1 cellular context compared by ENCODE assay signal in genomic region chr12:43723134-43723533, GRCh38.
TF ChIP-seq lines count a peak whose summit lies in the region.

No MANE protein-coding gene starts in this region.

TF ChIP-seq in GM23338, 12 proteins besides CTCF, POLR2A, EP300 and RAD21 (continued from another document):
- TF ChIP-seq, protein P1, sequence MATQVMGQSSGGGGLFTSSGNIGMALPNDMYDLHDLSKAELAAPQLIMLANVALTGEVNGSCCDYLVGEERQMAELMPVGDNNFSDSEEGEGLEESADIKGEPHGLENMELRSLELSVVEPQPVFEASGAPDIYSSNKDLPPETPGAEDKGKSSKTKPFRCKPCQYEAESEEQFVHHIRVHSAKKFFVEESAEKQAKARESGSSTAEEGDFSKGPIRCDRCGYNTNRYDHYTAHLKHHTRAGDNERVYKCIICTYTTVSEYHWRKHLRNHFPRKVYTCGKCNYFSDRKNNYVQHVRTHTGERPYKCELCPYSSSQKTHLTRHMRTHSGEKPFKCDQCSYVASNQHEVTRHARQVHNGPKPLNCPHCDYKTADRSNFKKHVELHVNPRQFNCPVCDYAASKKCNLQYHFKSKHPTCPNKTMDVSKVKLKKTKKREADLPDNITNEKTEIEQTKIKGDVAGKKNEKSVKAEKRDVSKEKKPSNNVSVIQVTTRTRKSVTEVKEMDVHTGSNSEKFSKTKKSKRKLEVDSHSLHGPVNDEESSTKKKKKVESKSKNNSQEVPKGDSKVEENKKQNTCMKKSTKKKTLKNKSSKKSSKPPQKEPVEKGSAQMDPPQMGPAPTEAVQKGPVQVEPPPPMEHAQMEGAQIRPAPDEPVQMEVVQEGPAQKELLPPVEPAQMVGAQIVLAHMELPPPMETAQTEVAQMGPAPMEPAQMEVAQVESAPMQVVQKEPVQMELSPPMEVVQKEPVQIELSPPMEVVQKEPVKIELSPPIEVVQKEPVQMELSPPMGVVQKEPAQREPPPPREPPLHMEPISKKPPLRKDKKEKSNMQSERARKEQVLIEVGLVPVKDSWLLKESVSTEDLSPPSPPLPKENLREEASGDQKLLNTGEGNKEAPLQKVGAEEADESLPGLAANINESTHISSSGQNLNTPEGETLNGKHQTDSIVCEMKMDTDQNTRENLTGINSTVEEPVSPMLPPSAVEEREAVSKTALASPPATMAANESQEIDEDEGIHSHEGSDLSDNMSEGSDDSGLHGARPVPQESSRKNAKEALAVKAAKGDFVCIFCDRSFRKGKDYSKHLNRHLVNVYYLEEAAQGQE (IDR thresholded peaks at IDR 0.05; ENCODE audit: unreplicated experiment) = no peak
- no peak for TF ChIP-seq EZH2phosphoT487 (IDR thresholded peaks at IDR 0.05; ENCODE audit: unreplicated experiment)
- no peak for TF ChIP-seq NANOG (IDR thresholded peaks at IDR 0.05; ENCODE audit: borderline replicate concordance)
- TF ChIP-seq, protein P2, sequence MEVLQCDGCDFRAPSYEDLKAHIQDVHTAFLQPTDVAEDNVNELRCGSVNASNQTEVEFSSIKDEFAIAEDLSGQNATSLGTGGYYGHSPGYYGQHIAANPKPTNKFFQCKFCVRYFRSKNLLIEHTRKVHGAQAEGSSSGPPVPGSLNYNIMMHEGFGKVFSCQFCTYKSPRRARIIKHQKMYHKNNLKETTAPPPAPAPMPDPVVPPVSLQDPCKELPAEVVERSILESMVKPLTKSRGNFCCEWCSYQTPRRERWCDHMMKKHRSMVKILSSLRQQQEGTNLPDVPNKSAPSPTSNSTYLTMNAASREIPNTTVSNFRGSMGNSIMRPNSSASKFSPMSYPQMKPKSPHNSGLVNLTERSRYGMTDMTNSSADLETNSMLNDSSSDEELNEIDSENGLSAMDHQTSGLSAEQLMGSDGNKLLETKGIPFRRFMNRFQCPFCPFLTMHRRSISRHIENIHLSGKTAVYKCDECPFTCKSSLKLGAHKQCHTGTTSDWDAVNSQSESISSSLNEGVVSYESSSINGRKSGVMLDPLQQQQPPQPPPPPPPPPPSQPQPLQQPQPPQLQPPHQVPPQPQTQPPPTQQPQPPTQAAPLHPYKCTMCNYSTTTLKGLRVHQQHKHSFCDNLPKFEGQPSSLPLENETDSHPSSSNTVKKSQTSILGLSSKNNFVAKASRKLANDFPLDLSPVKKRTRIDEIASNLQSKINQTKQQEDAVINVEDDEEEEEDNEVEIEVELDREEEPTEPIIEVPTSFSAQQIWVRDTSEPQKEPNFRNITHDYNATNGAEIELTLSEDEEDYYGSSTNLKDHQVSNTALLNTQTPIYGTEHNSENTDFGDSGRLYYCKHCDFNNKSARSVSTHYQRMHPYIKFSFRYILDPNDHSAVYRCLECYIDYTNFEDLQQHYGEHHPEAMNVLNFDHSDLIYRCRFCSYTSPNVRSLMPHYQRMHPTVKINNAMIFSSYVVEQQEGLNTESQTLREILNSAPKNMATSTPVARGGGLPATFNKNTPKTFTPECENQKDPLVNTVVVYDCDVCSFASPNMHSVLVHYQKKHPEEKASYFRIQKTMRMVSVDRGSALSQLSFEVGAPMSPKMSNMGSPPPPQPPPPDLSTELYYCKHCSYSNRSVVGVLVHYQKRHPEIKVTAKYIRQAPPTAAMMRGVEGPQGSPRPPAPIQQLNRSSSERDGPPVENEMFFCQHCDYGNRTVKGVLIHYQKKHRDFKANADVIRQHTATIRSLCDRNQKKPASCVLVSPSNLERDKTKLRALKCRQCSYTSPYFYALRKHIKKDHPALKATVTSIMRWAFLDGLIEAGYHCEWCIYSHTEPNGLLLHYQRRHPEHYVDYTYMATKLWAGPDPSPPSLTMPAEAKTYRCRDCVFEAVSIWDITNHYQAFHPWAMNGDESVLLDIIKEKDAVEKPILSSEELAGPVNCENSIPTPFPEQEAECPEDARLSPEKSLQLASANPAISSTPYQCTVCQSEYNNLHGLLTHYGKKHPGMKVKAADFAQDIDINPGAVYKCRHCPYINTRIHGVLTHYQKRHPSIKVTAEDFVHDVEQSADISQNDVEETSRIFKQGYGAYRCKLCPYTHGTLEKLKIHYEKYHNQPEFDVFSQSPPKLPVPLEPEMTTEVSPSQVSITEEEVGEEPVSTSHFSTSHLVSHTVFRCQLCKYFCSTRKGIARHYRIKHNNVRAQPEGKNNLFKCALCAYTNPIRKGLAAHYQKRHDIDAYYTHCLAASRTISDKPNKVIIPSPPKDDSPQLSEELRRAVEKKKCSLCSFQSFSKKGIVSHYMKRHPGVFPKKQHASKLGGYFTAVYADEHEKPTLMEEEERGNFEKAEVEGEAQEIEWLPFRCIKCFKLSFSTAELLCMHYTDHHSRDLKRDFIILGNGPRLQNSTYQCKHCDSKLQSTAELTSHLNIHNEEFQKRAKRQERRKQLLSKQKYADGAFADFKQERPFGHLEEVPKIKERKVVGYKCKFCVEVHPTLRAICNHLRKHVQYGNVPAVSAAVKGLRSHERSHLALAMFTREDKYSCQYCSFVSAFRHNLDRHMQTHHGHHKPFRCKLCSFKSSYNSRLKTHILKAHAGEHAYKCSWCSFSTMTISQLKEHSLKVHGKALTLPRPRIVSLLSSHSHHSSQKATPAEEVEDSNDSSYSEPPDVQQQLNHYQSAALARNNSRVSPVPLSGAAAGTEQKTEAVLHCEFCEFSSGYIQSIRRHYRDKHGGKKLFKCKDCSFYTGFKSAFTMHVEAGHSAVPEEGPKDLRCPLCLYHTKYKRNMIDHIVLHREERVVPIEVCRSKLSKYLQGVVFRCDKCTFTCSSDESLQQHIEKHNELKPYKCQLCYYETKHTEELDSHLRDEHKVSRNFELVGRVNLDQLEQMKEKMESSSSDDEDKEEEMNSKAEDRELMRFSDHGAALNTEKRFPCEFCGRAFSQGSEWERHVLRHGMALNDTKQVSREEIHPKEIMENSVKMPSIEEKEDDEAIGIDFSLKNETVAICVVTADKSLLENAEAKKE (CRISPR knock-in tag; IDR thresholded peaks at IDR 0.05) = no peak
- no peak for TF ChIP-seq STAT1 (IDR thresholded peaks at IDR 0.05; ENCODE audit: unreplicated experiment)
- TF ChIP-seq ZNF114 (CRISPR knock-in tag; IDR thresholded peaks at IDR 0.05) = no peak
- TF ChIP-seq EZH2 (IDR thresholded peaks at IDR 0.05; ENCODE audit: low read depth, unreplicated experiment) = no peak
- TF ChIP-seq CREB1 (CRISPR knock-in tag; IDR thresholded peaks at IDR 0.05; ENCODE audit: low read depth) = no peak
- TF ChIP-seq JUNB (IDR thresholded peaks at IDR 0.05; ENCODE audit: unreplicated experiment) = no peak
